Comparison of ENCODE assay signal across 8 cellular contexts in the genomic region with DNA sequence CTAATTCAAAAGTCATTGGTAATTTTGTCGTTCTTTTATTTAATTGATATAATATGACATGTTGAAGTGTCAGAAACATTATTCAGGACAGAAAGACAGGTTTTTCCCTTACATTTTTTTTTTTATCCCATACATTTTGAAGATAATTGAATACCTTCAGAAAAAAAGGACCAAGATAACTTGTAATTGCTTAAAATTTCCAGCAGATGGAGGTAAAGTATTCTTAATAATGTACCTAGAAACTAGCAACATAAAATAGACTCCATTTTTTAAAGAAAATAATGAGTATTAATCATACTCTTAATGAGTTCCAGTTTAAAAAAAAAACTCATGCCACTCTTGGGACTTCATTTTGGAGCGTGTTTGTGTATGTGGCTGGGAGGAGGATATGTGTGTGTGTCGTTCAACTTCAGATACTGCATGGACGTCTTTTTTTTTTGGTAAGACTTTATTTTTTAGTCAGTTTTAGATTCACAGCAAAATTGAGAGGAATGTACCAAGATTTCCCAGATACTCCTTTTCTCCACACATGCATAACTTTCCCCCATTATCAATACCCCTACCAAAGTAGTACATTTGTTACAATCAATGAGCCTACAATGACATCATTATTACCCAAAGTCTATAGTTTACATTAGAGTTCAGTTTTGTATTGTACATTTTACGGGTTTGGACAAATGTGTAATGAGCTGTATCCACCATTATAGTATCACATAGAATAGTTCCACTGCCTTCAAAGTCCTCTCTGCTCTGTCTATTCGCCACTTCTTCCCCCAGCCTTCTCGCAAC.
DNase-seq lines count a peak whose midpoint lies in the region; ATAC-seq and TF ChIP-seq lines count a peak whose summit lies in the region.
"Had no signal": no experiment of that assay in that cellular context is flagged by ENCODE, and none has a peak within 500 bp of the region (broad histone marks: within the 10 kb centered on the region; RNA-seq: fewer than 3 reads in every experiment).

No MANE protein-coding gene starts in this region.

- H3K9ac ChIP-seq in adipocyte (ENCODE audit: low read length) = peak overlapping the region; percentile 69

- TF ChIP-seq CTCF in GM06990 (IDR thresholded peaks at IDR 0.05; ENCODE audit: insufficient read depth, low read length, poor library complexity, severe bottlenecking) = peak; percentile 24

- H3K36me3 Mint-ChIP-seq in activated CD4-positive, alpha-beta memory T cell treated with anti-CD3 and anti-CD28 coated beads, Interleukin-2, amount 10 ng/mL, durations not matched to agents 7 days and 5 days (ENCODE audit: low read depth) = no peaks in the 10 kb centered on the region
- no peaks in the 10 kb centered on the region for H3K36me3 Mint-ChIP-seq in activated T-helper 1 cell treated with anti-CD3 and anti-CD28 coated beads, Interleukin-12 subunit alpha, Interleukin-12 subunit beta, Interleukin-2, Interleukin-4 antibody, amounts not matched to agents 30 ng/mL and 10 ng/mL and 1 ng/mL, durations not matched to agents 14 hours and 24 hours and 36 hours (ENCODE audit: low read depth)

- H3K27me3 ChIP-seq in GM06990 (replicated peaks; ENCODE audit: control insufficient read depth, insufficient read depth, low read length) (no peaks in the 10 kb centered on the region), adipocyte (replicated peaks; ENCODE audit: control insufficient read depth, insufficient read depth, low read length) (no peaks in the 10 kb centered on the region)

- no peaks in the 10 kb centered on the region for H3K9me3 ChIP-seq in adipocyte (ENCODE audit: control insufficient read depth, low read length)
- H3K9me3 ChIP-seq: neutrophil had no signal

- H3K4me1 Mint-ChIP-seq in activated CD4-positive, alpha-beta memory T cell treated with anti-CD3 and anti-CD28 coated beads, Interleukin-2, amount 10 ng/mL, durations not matched to agents 7 days and 5 days = no peaks in the 10 kb centered on the region
- no peaks in the 10 kb centered on the region for H3K4me1 Mint-ChIP-seq in activated T-helper 1 cell treated with anti-CD3 and anti-CD28 coated beads, Interleukin-12 subunit alpha, Interleukin-12 subunit beta, Interleukin-2, Interleukin-4 antibody, amounts not matched to agents 30 ng/mL and 10 ng/mL and 1 ng/mL, durations not matched to agents 14 hours and 24 hours and 36 hours (ENCODE audit: low read depth)

- DNase-seq in GM06990 (ENCODE audit: extremely low read depth, insufficient read length) (no peak), LoVo (ENCODE audit: low spot score) (peak; percentile 48), adipocyte (ENCODE audit: low read depth) (peak; percentile 80), kidney tubule cell (ENCODE audit: low spot score) (peak; percentile 50)
- DNase-seq in activated CD4-positive, alpha-beta memory T cell treated with anti-CD3 and anti-CD28 coated beads, Interleukin-2, amount 10 ng/mL, durations not matched to agents 7 days and 5 days = no peak
- DNase-seq in activated T-helper 1 cell treated with anti-CD3 and anti-CD28 coated beads, Interleukin-12 subunit alpha, Interleukin-12 subunit beta, Interleukin-2, Interleukin-4 antibody, amounts not matched to agents 30 ng/mL and 10 ng/mL and 1 ng/mL, durations not matched to agents 14 hours and 24 hours and 36 hours (ENCODE audit: low spot score) = no peak

- ATAC-seq in HG03342 (IDR thresholded peaks at IDR 0.05; ENCODE audit: unreplicated experiment) = no peak

- H3K9me3 Mint-ChIP-seq in activated CD4-positive, alpha-beta memory T cell treated with anti-CD3 and anti-CD28 coated beads, Interleukin-2, amount 10 ng/mL, durations not matched to agents 7 days and 5 days = no peaks in the 10 kb centered on the region
- H3K9me3 Mint-ChIP-seq in activated T-helper 1 cell treated with anti-CD3 and anti-CD28 coated beads, Interleukin-12 subunit alpha, Interleukin-12 subunit beta, Interleukin-2, Interleukin-4 antibody, amounts not matched to agents 30 ng/mL and 10 ng/mL and 1 ng/mL, durations not matched to agents 14 hours and 24 hours and 36 hours = no peaks in the 10 kb centered on the region

- POLR2A ChIA-PET in activated CD4-positive, alpha-beta memory T cell treated with anti-CD3 and anti-CD28 coated beads, Interleukin-2, amount 10 ng/mL, durations not matched to agents 7 days and 5 days (lab: Charles Lee) = no interaction called here

- H3K27ac Mint-ChIP-seq in activated CD4-positive, alpha-beta memory T cell treated with anti-CD3 and anti-CD28 coated beads, Interleukin-2, amount 10 ng/mL, durations not matched to agents 7 days and 5 days = no peak overlapping the region
- H3K27ac Mint-ChIP-seq in activated T-helper 1 cell treated with anti-CD3 and anti-CD28 coated beads, Interleukin-12 subunit alpha, Interleukin-12 subunit beta, Interleukin-2, Interleukin-4 antibody, amounts not matched to agents 30 ng/mL and 10 ng/mL and 1 ng/mL, durations not matched to agents 14 hours and 24 hours and 36 hours = no peak overlapping the region

- H3K4me3 ChIP-seq in GM06990 (replicated peaks; ENCODE audit: low read depth, low read length) (no peak overlapping the region), adipocyte (ENCODE audit: low read length) (peak overlapping the region; percentile 59)

- CTCF ChIA-PET in activated CD4-positive, alpha-beta memory T cell treated with anti-CD3 and anti-CD28 coated beads, Interleukin-2, amount 10 ng/mL, durations not matched to agents 7 days and 5 days (lab: Charles Lee) = interaction anchor here (1.1 kb wide), 1 partner anchor 259 kb away, joined by 3 read pairs; no protein-coding TSS in a partner anchor

- H3K27me3 Mint-ChIP-seq in activated CD4-positive, alpha-beta memory T cell treated with anti-CD3 and anti-CD28 coated beads, Interleukin-2, amount 10 ng/mL, durations not matched to agents 7 days and 5 days = peaks cover 11% of the 10 kb centered on the region
- H3K27me3 Mint-ChIP-seq in activated T-helper 1 cell treated with anti-CD3 and anti-CD28 coated beads, Interleukin-12 subunit alpha, Interleukin-12 subunit beta, Interleukin-2, Interleukin-4 antibody, amounts not matched to agents 30 ng/mL and 10 ng/mL and 1 ng/mL, durations not matched to agents 14 hours and 24 hours and 36 hours (ENCODE audit: insufficient read depth) = peaks cover 15% of the 10 kb centered on the region

- H3K4me1 ChIP-seq in adipocyte (ENCODE audit: control insufficient read depth, insufficient read depth, low read length) = no peaks in the 10 kb centered on the region

- H3K36me3 ChIP-seq in GM06990 (ENCODE audit: control insufficient read depth, insufficient read depth, low read length) (no peaks in the 10 kb centered on the region), adipocyte (ENCODE audit: control insufficient read depth, insufficient read depth, low read length, severe bottlenecking) (no peaks in the 10 kb centered on the region)
- H3K36me3 ChIP-seq: neutrophil had no signal

- intact Hi-C loops in activated T-helper 1 cell treated with anti-CD3 and anti-CD28 coated beads, Interleukin-12 subunit alpha, Interleukin-12 subunit beta, Interleukin-2, Interleukin-4 antibody, amounts not matched to agents 30 ng/mL and 10 ng/mL and 1 ng/mL, durations not matched to agents 14 hours and 24 hours and 36 hours (cut with micrococcal nuclease) = loop anchor here (1.0 to 10.0 kb wide), 3 partner anchors 209 to 488 kb away; no protein-coding TSS in a partner anchor

- H3K4me3 Mint-ChIP-seq in activated CD4-positive, alpha-beta memory T cell treated with anti-CD3 and anti-CD28 coated beads, Interleukin-2, amount 10 ng/mL, durations not matched to agents 7 days and 5 days = no peak overlapping the region
- H3K4me3 Mint-ChIP-seq in activated T-helper 1 cell treated with anti-CD3 and anti-CD28 coated beads, Interleukin-12 subunit alpha, Interleukin-12 subunit beta, Interleukin-2, Interleukin-4 antibody, amounts not matched to agents 30 ng/mL and 10 ng/mL and 1 ng/mL, durations not matched to agents 14 hours and 24 hours and 36 hours = no peak overlapping the region

Comparison
In these comparisons a context has a peak if more than half of its experiments do, and no peak if none do; other contexts are left out.
1. DNase-seq: peak in LoVo (single experiment), adipocyte (single experiment) and kidney tubule cell (single experiment); none in GM06990 (single experiment), activated CD4-positive, alpha-beta memory T cell treated with anti-CD3 and anti-CD28 coated beads, Interleukin-2, amount 10 ng/mL, durations not matched to agents 7 days and 5 days (single experiment) and activated T-helper 1 cell treated with anti-CD3 and anti-CD28 coated beads, Interleukin-12 subunit alpha, Interleukin-12 subunit beta, Interleukin-2, Interleukin-4 antibody, amounts not matched to agents 30 ng/mL and 10 ng/mL and 1 ng/mL, durations not matched to agents 14 hours and 24 hours and 36 hours (single experiment).